Comparison of ENCODE assay signal across 1 cellular context in genomic region chr3:148882288-148882687, GRCh38.
TF ChIP-seq lines count a peak whose summit lies in the region.

No MANE protein-coding gene starts in this region.

TF ChIP-seq in GM23338, 12 proteins besides CTCF, POLR2A, EP300 and RAD21 (continued from another document):
- TF ChIP-seq ZNF462 (CRISPR knock-in tag; IDR thresholded peaks at IDR 0.05) (no peak), EZH2phosphoT487 (IDR thresholded peaks at IDR 0.05; ENCODE audit: unreplicated experiment) (no peak)
